In the genomic region with DNA sequence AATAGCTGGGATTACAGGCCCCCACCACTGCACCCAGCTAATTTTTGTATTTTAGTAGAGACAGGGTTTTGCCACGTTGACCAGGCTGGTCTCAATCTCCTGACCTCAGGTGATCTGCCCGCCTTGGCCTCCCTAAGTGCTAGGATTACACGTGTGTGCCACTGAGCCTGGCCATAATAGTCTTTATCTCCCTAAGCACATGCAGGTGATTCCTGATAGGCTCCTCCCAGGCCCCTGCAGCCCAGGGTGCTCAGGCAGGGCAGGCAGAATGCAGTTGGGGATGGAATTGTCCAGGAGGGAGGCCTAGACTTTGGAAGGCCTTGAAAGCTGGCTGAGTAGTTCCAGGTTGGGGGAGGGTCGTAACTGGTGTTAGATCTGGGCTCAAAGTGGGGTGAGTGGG, we compare ENCODE assay signal across 1 cellular context.
TF ChIP-seq lines count a peak whose summit lies in the region.

No MANE protein-coding gene starts in this region.

TF ChIP-seq in K562, 482 proteins besides CTCF, POLR2A, EP300 and RAD21 (continues in another document):
- TF ChIP-seq ZNF134 (CRISPR knock-in tag; conservative IDR thresholded peaks at IDR 0.05) (no peak), BMI1 (IDR thresholded peaks at IDR 0.05; ENCODE audit: low read length) (no peak), ERF (CRISPR knock-in tag; IDR thresholded peaks at IDR 0.05) (no peak), CBFA2T3 (IDR thresholded peaks at IDR 0.05) (peak; percentile 69), KAT7 (CRISPR knock-in tag; IDR thresholded peaks at IDR 0.05; ENCODE audit: borderline replicate concordance) (no peak), ZNF57 (CRISPR knock-in tag; IDR thresholded peaks at IDR 0.05) (no peak), TAF7 (tag; IDR thresholded peaks at IDR 0.05) (no peak), TCF15 (CRISPR knock-in tag; IDR thresholded peaks at IDR 0.05) (no peak), NCOR1 (IDR thresholded peaks at IDR 0.05) (0 out of 2 replicates have a peak, but pooled peaks have one; percentile 38), CREB3L1 (IDR thresholded peaks at IDR 0.05; ENCODE audit: borderline replicate concordance, low read depth) (peak; percentile 26; the same call in 1 of the 2 replicates), POLR3G (IDR thresholded peaks at IDR 0.05; ENCODE audit: extremely low read depth, insufficient read length, insufficient replicate concordance) (no peak), POLR2G (IDR thresholded peaks at IDR 0.05; ENCODE audit: low read depth, low read length) (0 out of 2 replicates have a peak, but pooled peaks have one; percentile 14), RB1 (IDR thresholded peaks at IDR 0.05; ENCODE audit: low read depth) (no peak), SUPT5H (IDR thresholded peaks at IDR 0.05) (0 out of 2 replicates have a peak, but pooled peaks have one; percentile 30), PYGO2 (tag; IDR thresholded peaks at IDR 0.05) (no peak), SMARCB1 (IDR thresholded peaks at IDR 0.05; ENCODE audit: insufficient read length, low read depth) (no peak), EP400 (IDR thresholded peaks at IDR 0.05) (no peak; the same call in 1 of the 2 replicates), MNT (conservative IDR thresholded peaks at IDR 0.05) (peak; percentile 36 to 45; a peak in 3 of 4 replicates), DACH1 (IDR thresholded peaks at IDR 0.05; ENCODE audit: partially characterized antibody) (no peak), ZBTB26 (CRISPR knock-in tag; IDR thresholded peaks at IDR 0.05) (0 out of 2 replicates have a peak, but pooled peaks have one; percentile 39), BCL6 (CRISPR knock-in tag; IDR thresholded peaks at IDR 0.05) (no peak), WHSC1 (IDR thresholded peaks at IDR 0.05; ENCODE audit: low read length) (no peak), TAL1 (IDR thresholded peaks at IDR 0.05) (peak; percentile 37; the same call in 1 of the 2 replicates), SIRT6 (IDR thresholded peaks at IDR 0.05; ENCODE audit: low read depth, low read length) (no peak), CHAMP1 (IDR thresholded peaks at IDR 0.05) (no peak), ZNF316 (IDR thresholded peaks at IDR 0.05) (no peak), MYC (IDR thresholded peaks at IDR 0.05; ENCODE audit: low read depth, low read length) (0 out of 2 replicates have a peak, but pooled peaks have one; percentile 37), MYC (CRISPR knock-in tag; IDR thresholded peaks at IDR 0.05; ENCODE audit: borderline replicate concordance, low read depth) (no peak), SFPQ (IDR thresholded peaks at IDR 0.05; ENCODE audit: low read depth, low read length) (no peak), ETV6 (IDR thresholded peaks at IDR 0.05; ENCODE audit: borderline replicate concordance in 1 of 2, low read depth in 2 of 2, low read length in 1 of 2) (no peak), ETV6 (CRISPR knock-in tag; IDR thresholded peaks at IDR 0.05; ENCODE audit: borderline replicate concordance) (no peak)
- TF ChIP-seq, protein P1, sequence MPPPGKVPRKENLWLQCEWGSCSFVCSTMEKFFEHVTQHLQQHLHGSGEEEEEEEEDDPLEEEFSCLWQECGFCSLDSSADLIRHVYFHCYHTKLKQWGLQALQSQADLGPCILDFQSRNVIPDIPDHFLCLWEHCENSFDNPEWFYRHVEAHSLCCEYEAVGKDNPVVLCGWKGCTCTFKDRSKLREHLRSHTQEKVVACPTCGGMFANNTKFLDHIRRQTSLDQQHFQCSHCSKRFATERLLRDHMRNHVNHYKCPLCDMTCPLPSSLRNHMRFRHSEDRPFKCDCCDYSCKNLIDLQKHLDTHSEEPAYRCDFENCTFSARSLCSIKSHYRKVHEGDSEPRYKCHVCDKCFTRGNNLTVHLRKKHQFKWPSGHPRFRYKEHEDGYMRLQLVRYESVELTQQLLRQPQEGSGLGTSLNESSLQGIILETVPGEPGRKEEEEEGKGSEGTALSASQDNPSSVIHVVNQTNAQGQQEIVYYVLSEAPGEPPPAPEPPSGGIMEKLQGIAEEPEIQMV (tag; conservative IDR thresholded peaks at IDR 0.05; ENCODE audit: low read depth), result no peak
- TF ChIP-seq, protein P2, sequence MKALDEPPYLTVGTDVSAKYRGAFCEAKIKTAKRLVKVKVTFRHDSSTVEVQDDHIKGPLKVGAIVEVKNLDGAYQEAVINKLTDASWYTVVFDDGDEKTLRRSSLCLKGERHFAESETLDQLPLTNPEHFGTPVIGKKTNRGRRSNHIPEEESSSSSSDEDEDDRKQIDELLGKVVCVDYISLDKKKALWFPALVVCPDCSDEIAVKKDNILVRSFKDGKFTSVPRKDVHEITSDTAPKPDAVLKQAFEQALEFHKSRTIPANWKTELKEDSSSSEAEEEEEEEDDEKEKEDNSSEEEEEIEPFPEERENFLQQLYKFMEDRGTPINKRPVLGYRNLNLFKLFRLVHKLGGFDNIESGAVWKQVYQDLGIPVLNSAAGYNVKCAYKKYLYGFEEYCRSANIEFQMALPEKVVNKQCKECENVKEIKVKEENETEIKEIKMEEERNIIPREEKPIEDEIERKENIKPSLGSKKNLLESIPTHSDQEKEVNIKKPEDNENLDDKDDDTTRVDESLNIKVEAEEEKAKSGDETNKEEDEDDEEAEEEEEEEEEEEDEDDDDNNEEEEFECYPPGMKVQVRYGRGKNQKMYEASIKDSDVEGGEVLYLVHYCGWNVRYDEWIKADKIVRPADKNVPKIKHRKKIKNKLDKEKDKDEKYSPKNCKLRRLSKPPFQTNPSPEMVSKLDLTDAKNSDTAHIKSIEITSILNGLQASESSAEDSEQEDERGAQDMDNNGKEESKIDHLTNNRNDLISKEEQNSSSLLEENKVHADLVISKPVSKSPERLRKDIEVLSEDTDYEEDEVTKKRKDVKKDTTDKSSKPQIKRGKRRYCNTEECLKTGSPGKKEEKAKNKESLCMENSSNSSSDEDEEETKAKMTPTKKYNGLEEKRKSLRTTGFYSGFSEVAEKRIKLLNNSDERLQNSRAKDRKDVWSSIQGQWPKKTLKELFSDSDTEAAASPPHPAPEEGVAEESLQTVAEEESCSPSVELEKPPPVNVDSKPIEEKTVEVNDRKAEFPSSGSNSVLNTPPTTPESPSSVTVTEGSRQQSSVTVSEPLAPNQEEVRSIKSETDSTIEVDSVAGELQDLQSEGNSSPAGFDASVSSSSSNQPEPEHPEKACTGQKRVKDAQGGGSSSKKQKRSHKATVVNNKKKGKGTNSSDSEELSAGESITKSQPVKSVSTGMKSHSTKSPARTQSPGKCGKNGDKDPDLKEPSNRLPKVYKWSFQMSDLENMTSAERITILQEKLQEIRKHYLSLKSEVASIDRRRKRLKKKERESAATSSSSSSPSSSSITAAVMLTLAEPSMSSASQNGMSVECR (CRISPR knock-in tag; IDR thresholded peaks at IDR 0.05), result 0 out of 2 replicates have a peak, but pooled peaks have one; percentile 2
- TF ChIP-seq, protein P3, sequence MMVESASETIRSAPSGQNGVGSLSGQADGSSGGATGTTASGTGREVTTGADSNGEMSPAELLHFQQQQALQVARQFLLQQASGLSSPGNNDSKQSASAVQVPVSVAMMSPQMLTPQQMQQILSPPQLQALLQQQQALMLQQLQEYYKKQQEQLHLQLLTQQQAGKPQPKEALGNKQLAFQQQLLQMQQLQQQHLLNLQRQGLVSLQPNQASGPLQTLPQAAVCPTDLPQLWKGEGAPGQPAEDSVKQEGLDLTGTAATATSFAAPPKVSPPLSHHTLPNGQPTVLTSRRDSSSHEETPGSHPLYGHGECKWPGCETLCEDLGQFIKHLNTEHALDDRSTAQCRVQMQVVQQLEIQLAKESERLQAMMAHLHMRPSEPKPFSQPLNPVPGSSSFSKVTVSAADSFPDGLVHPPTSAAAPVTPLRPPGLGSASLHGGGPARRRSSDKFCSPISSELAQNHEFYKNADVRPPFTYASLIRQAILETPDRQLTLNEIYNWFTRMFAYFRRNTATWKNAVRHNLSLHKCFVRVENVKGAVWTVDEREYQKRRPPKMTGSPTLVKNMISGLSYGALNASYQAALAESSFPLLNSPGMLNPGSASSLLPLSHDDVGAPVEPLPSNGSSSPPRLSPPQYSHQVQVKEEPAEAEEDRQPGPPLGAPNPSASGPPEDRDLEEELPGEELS (CRISPR knock-in tag; IDR thresholded peaks at IDR 0.05; ENCODE audit: borderline replicate concordance), result no peak
